Comparison of ENCODE assay signal across 8 cellular contexts in genomic region chr16:87950765-87951549, GRCh38. TPM values are rescaled to one million over a fixed set of nuclear protein-coding genes. Genes with fewer than 3 reads are reported as not detected.
A peak's percentile ranks its signal among the peaks of the same experiment; 100 is the strongest.
DNase-seq lines count a peak whose midpoint lies in the region; ATAC-seq and TF ChIP-seq lines count a peak whose summit lies in the region.

Gene BANP (plus strand): TSS chr16:87951434. CDS start chr16:87975116, 23,682 bp downstream.

- peak within 1 kb of the TSS; percentile 99 for H3K27ac Mint-ChIP-seq in type B pancreatic cell

- H3K9me3 ChIP-seq in adrenal gland (replicated peaks in 1 of 3) (no peaks in the 10 kb centered on the region), heart left ventricle (no peaks in the 10 kb centered on the region)

- peak within 1 kb of the TSS; percentile 100 for H3K4me3 Mint-ChIP-seq in type B pancreatic cell

- H3K27me3 ChIP-seq in adrenal gland (no peaks in the 10 kb centered on the region), heart left ventricle (no peaks in the 10 kb centered on the region)

- no peaks in the 10 kb centered on the region for H3K9me3 Mint-ChIP-seq in type B pancreatic cell

- in situ Hi-C loops in GM13976 (cut with MboI; ENCODE audit: low sequenced_read_pairs, unreplicated experiment), result no loop called here

- peak; percentile 48 for TF ChIP-seq CTCF in GM13976 (IDR thresholded peaks at IDR 0.05; ENCODE audit: borderline replicate concordance, control extremely low read depth, extremely low read depth, insufficient read depth, missing control alignments)
- TF ChIP-seq CTCF in adrenal gland (IDR thresholded peaks at IDR 0.05), result peak in 5 of 6 experiments; percentile 36 to 58 (median 43)
- TF ChIP-seq CTCF in heart left ventricle (IDR thresholded peaks at IDR 0.05), result peak in 11 of 12 donors; percentile 22 to 60 (median 49)
- peak; percentile 74 for TF ChIP-seq CTCF in type B pancreatic cell (conservative IDR thresholded peaks at IDR 0.05)

- WGBS in adrenal gland, 4 donors, result 0 to 2% (median 1%) methylated on average over 25 to 73 of the region's 73 CpGs
- WGBS in heart left ventricle, 4 donors, result 0 to 2% (median 1%) methylated on average over 26 to 73 of the region's 73 CpGs

- intact Hi-C loops in adrenal gland (cut with DNase I) (no loop called here), heart left ventricle (cut with DNase I) (loop anchor here in 1 of 10 donors (10.0 kb wide), 1 partner anchor 584 kb away; no protein-coding TSS in a partner anchor)

- no peaks in the 10 kb centered on the region for H3K27me3 Mint-ChIP-seq in type B pancreatic cell

- H3K36me3 ChIP-seq in adrenal gland (replicated peaks in 1 of 2), result no peaks in the 10 kb centered on the region
- peaks cover 0 to 9% (median 0%) of the 10 kb centered on the region in 9 donors for H3K36me3 ChIP-seq in heart left ventricle

- peaks cover 14% of the 10 kb centered on the region for H3K36me3 Mint-ChIP-seq in type B pancreatic cell

- H3K27ac ChIP-seq in adrenal gland, result peak within 1 kb of the TSS; percentile 78 to 99 (median 94)
- H3K27ac ChIP-seq in heart left ventricle, result peak within 1 kb of the TSS; percentile 92 to 99 (median 96)

- H3K4me1 ChIP-seq in adrenal gland (replicated peaks in 1 of 2) (peaks cover 8 to 40% of the 10 kb centered on the region in 2 donors), heart left ventricle (peaks cover 0 to 62% (median 25%) of the 10 kb centered on the region in 12 donors)

- ATAC-seq in HG02870 (IDR thresholded peaks at IDR 0.05; ENCODE audit: unreplicated experiment) (peak; percentile 81), heart left ventricle (peak; percentile 96 to 98 (median 97))

- H3K4me3 ChIP-seq in adrenal gland (peak within 1 kb of the TSS; percentile 77 to 95 (median 87)), heart left ventricle (peak within 1 kb of the TSS; percentile 76 to 99 (median 95))

- peak in 1 of 2 donors; percentile 51 for TF ChIP-seq POLR2A in adrenal gland (IDR thresholded peaks at IDR 0.05)
- peak in 1 of 2 donors; percentile 73 for TF ChIP-seq POLR2A in heart left ventricle (IDR thresholded peaks at IDR 0.05)

- DNase-seq in GM13976 (ENCODE audit: low spot score), result peak; percentile 98
- peak; percentile 98 for DNase-seq in NCI-H146 (lab: John Stamatoyannopoulos, UW)
- peak; percentile 96 to 99 (median 97) for DNase-seq in T-helper 1 cell
- DNase-seq in adrenal gland, result peak; percentile 97 to 99 (median 99)
- peak; percentile 98 to 100 (median 98) for DNase-seq in heart left ventricle
- DNase-seq in pons (ENCODE audit: low spot score), result peak; percentile 99
- DNase-seq in type B pancreatic cell (ENCODE audit: extremely low spot score, unreplicated experiment), result peak; percentile 96

- H3K4me1 Mint-ChIP-seq in type B pancreatic cell (ENCODE audit: unreplicated experiment), result peaks cover 45% of the 10 kb centered on the region

RNA-seq across cellular contexts. Expression of gene BANP, which starts in this region (rescaled TPM):
- total RNA-seq in adrenal gland (10 to 100 TPM; 16.8 to 29.8 (median 22.2) TPM), heart left ventricle (10 to 100 TPM; 11.9 to 20.7 (median 14.3) TPM), type B pancreatic cell (ENCODE audit: low replicate concordance) (28.3 and 36.9 TPM in 2 replicates)
- polyA plus RNA-seq in adrenal gland (10 to 100 TPM; 10.4 to 23.6 (median 19.2) TPM), heart left ventricle (1 to 10 TPM; 7.2 to 9.2 TPM)

Comparison
In these comparisons a context has a peak if more than half of its experiments do, and no peak if none do; other contexts are left out.
1. Peak in every context shown above with its lines: DNase-seq, ATAC-seq, H3K4me3 ChIP-seq and H3K27ac ChIP-seq.